In the genomic region with DNA sequence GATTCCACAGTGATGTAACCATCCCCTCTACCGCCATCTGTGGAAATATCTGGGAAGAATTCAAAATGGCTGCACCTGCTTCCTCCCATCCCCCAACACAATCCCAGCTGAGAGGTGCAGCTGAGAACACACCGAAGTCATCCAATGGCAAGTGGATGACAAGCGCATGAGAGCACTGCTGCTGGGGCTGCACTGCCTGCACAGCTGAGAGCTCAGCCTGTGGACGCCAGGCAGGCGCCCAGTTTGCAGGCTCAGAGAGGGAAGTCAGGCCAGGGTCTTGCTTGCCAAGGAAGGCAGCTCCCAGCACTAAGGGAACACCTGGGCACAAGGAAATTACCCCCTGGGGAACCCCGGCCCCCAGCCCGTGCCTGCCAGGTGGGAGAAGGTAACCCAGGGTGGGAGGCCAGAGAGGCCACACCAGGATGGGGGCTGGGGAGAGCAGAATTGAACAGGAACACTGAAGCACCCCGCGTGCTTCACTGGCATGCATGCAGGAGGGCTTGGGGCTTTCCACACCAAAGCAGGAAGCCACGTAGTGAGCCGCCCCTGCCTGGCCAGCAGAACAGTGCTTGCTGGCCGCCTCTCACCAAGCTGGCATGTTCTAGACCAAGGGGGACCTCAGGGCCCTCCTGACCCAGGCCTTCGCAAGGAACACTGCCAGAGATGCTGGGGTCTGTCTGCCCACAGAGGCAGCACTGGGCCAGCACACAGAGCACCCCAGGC, we compare ENCODE assay signal across 9 cellular contexts. TPM values are rescaled to one million over a fixed set of nuclear protein-coding genes. Genes with fewer than 3 reads are reported as not detected.
DNase-seq lines count a peak whose midpoint lies in the region; ATAC-seq and TF ChIP-seq lines count a peak whose summit lies in the region.
"Had no signal": no experiment of that assay in that cellular context is flagged by ENCODE, and none has a peak within 500 bp of the region (broad histone marks: within the 10 kb centered on the region; RNA-seq: fewer than 3 reads in every experiment).

No MANE protein-coding gene starts in this region.

- no peak overlapping the region for H3K27ac Mint-ChIP-seq in HFFc6

- TF ChIP-seq CTCF in WERI-Rb-1 (IDR thresholded peaks at IDR 0.05; ENCODE audit: low read depth, low read length): 0 out of 2 replicates have a peak, but pooled peaks have one; percentile 7
- TF ChIP-seq CTCF in foreskin keratinocyte (conservative IDR thresholded peaks at IDR 0.05): peak; percentile 21
- TF ChIP-seq CTCF in thyroid gland (IDR thresholded peaks at IDR 0.05): no peak
- no peak for TF ChIP-seq CTCF in HFFc6 (IDR thresholded peaks at IDR 0.05)

- H3K4me3 ChIP-seq in WERI-Rb-1 (ENCODE audit: low read depth, low read length): no peak overlapping the region
- no peak overlapping the region for H3K4me3 ChIP-seq in thyroid gland (replicated peaks in 1 of 3)

- H3K9me3 ChIP-seq in WERI-Rb-1 (ENCODE audit: severe bottlenecking) (no peaks in the 10 kb centered on the region), thyroid gland (no peaks in the 10 kb centered on the region)

- intact Hi-C loops in thyroid gland (cut with DNase I): loop anchor here (10.0 kb wide), 1 partner anchor 73 kb away; no protein-coding TSS in a partner anchor

- DNase-seq in activated CD8-positive, alpha-beta memory T cell treated with anti-CD3 and anti-CD28 coated beads for 24 hours: peak; percentile 84
- no peak for DNase-seq in activated CD8-positive, alpha-beta memory T cell treated with anti-CD3 and anti-CD28 coated beads, Interleukin-2, amount 50 U/mL, for 48 hours
- peak; percentile 27 for DNase-seq in WERI-Rb-1
- no peak for DNase-seq in foreskin keratinocyte
- DNase-seq in thyroid gland: peak; percentile 70 to 78
- no peak for DNase-seq in HFFc6
- no peak for DNase-seq in HuH-7 (ENCODE audit: low spot score)

- WGBS in thyroid gland, 2 donors: 48 to 53% methylated on average over 9 to 12 of the region's 13 CpGs

- H3K4me1 ChIP-seq in foreskin keratinocyte (no peaks in the 10 kb centered on the region), thyroid gland (peaks cover 66 to 97% of the 10 kb centered on the region in 2 donors)

- TF ChIP-seq POLR2A in thyroid gland (IDR thresholded peaks at IDR 0.05): no peak

- no peaks in the 10 kb centered on the region for H3K27me3 ChIP-seq in WERI-Rb-1 (ENCODE audit: insufficient read depth, low read depth, severe bottlenecking)
- no peaks in the 10 kb centered on the region for H3K27me3 ChIP-seq in foreskin keratinocyte
- no peaks in the 10 kb centered on the region for H3K27me3 ChIP-seq in thyroid gland

- H3K36me3 ChIP-seq in WERI-Rb-1: peaks cover 35% of the 10 kb centered on the region
- H3K36me3 ChIP-seq in thyroid gland: no peaks in the 10 kb centered on the region

- H3K4me3 Mint-ChIP-seq in HFFc6: no peak overlapping the region

- ATAC-seq in foreskin keratinocyte (no peak), GM21447 (IDR thresholded peaks at IDR 0.05; ENCODE audit: unreplicated experiment) (no peak)

- H3K27me3 Mint-ChIP-seq in HFFc6 (ENCODE audit: insufficient read depth): peaks cover 1% of the 10 kb centered on the region

- H3K27ac ChIP-seq in WERI-Rb-1 (no peak overlapping the region), foreskin keratinocyte (no peak overlapping the region), thyroid gland (peak overlapping the region; percentile 75 to 92 (median 91))
- H3K27ac ChIP-seq: VCaP had no signal

- H3K36me3 Mint-ChIP-seq in HFFc6 (ENCODE audit: low read depth): no peaks in the 10 kb centered on the region

- H3K4me1 Mint-ChIP-seq in HFFc6 (ENCODE audit: low read depth): no peaks in the 10 kb centered on the region

- no peaks in the 10 kb centered on the region for H3K9me3 Mint-ChIP-seq in HFFc6

RNA-seq across cellular contexts. Expression of gene FAM53B, which starts 46.2 kb away (rescaled TPM):
- total RNA-seq in foreskin keratinocyte (17.3 and 17.5 TPM in 2 replicates), thyroid gland (10 to 100 TPM; 37.6 to 96.3 (median 80.4) TPM)
- 6.0 and 6.6 TPM in 2 replicates for polyA plus RNA-seq in foreskin keratinocyte
- total RNA-seq in HFFc6 (2021; fragmentation: NEBNext Ultra II Directional; extraction: Animal tissue kit (Norgen Biotek cat#: 25700)): 10 to 100 TPM in 5 of 6 experiments, 1 to 10 TPM in 1; 9.3 to 10.6 (median 10.4) TPM

Comparison
In these comparisons a context has a peak if more than half of its experiments do, and no peak if none do; other contexts are left out.
1. DNase-seq: peak in activated CD8-positive, alpha-beta memory T cell treated with anti-CD3 and anti-CD28 coated beads for 24 hours (single experiment), WERI-Rb-1 (single experiment) and thyroid gland (2 of 2); none in activated CD8-positive, alpha-beta memory T cell treated with anti-CD3 and anti-CD28 coated beads, Interleukin-2, amount 50 U/mL, for 48 hours (single experiment), foreskin keratinocyte (0 of 2), HFFc6 (single experiment) and HuH-7 (single experiment).
2. H3K27ac ChIP-seq: peak in thyroid gland (3 of 3); none in WERI-Rb-1 (single experiment) and foreskin keratinocyte (single experiment).
3. CTCF ChIP-seq: peak in WERI-Rb-1 (single experiment) and foreskin keratinocyte (single experiment); none in thyroid gland (0 of 6) and HFFc6 (single experiment).